Comparison of ENCODE assay signal across 7 cellular contexts in the genomic region with DNA sequence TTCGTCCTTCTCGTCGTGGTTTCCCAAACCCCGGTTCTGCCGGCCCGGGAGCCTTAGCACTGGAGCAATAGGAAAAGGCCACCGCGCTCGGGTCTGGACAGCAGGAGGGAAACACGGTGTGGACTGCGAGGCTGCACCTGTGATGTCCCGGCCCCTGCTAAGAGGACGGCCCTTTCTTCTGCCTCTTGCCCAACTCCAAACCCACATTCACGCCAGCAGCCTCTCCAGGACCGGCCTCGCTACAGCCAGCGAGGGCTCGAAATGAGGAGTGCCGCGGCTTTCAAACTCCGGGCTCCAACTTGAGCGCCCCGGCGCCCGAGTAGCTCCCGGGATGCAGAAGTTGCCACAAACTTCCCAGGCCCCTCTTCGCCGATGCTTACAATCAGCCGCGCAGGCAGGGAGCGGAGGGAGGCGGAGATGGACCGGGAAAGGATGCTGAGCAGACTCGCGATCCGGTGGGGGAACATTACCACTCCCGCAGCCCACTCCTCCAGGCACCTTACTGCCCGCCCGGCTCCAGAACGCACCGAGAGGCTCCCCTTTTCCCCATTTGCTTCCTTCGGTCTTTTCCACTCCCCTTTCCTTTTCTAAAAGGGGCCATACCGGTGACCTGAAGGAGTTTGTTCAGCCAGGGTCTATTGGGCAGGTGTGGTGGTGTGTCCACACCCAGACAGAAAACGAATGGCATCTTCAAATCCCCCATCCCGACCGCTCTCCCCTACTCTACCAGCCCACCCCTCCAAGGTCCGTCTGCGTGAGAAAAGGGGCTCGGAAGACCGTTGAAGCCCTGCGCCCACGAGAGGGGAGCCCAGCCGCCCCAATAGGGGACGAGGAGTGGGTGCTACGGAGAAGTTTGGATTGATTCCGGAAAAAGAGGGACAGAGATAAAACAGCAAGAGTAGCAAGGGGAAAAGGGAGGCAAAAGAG. TPM values are rescaled to one million over a fixed set of nuclear protein-coding genes. Genes with fewer than 3 reads are reported as not detected.
DNase-seq lines count a peak whose midpoint lies in the region; ATAC-seq lines count a peak whose summit lies in the region.

No MANE protein-coding gene starts in this region.

- H3K27ac Mint-ChIP-seq in T-helper 2 cell treated with Interferon-gamma antibody and Interleukin-4, amounts not matched to agents 5 μg/mL and 100 μg/mL, for 36 hours: peak overlapping the region; percentile 97
- peak overlapping the region; percentile 91 for H3K27ac Mint-ChIP-seq in memory B cell
- peak overlapping the region; percentile 97 for H3K27ac Mint-ChIP-seq in stimulated activated naive CD8-positive, alpha-beta T cell treated with anti-CD3 and anti-CD28 coated beads, Interleukin-15, Interleukin-2, amounts not matched to agents 100 ng/mL and 50 ng/mL, for 24 hours

- no peaks in the 10 kb centered on the region for H3K27me3 Mint-ChIP-seq in T-helper 2 cell treated with Interferon-gamma antibody and Interleukin-4, amounts not matched to agents 5 μg/mL and 100 μg/mL, for 36 hours (ENCODE audit: low read depth)
- H3K27me3 Mint-ChIP-seq in memory B cell: peaks cover 4% of the 10 kb centered on the region
- H3K27me3 Mint-ChIP-seq in stimulated activated naive CD8-positive, alpha-beta T cell treated with anti-CD3 and anti-CD28 coated beads, Interleukin-15, Interleukin-2, amounts not matched to agents 100 ng/mL and 50 ng/mL, for 24 hours: no peaks in the 10 kb centered on the region

- peaks cover 4% of the 10 kb centered on the region; the same call in 1 of the 2 replicates for H3K36me3 ChIP-seq in HAP-1 (replicated peaks)

- H3K9me3 ChIP-seq in HAP-1: no peaks in the 10 kb centered on the region

- peak overlapping the region; percentile 57 for H3K4me3 ChIP-seq in HAP-1

- ATAC-seq in memory B cell (ENCODE audit: low read depth) (no peak), HG02763 (IDR thresholded peaks at IDR 0.05; ENCODE audit: unreplicated experiment) (no peak)

- DNase-seq in HAP-1 (ENCODE audit: low spot score in 2 of 2) (peak; percentile 18 to 67), dermis blood vessel endothelial cell (peak; percentile 1), memory B cell (ENCODE audit: low spot score in 2 of 2) (peak in 1 of 2 donors; percentile 21), HCEC 1CT (no peak)
- DNase-seq in T-helper 2 cell treated with Interferon-gamma antibody and Interleukin-4, amounts not matched to agents 5 μg/mL and 100 μg/mL, for 36 hours (ENCODE audit: low spot score): no peak

- no peaks in the 10 kb centered on the region for H3K27me3 ChIP-seq in HAP-1 (ENCODE audit: low read depth)

- in situ Hi-C loops in HAP-1 (cut with MboI; ENCODE audit: low sequenced_read_pairs): no loop called here

- H3K4me3 Mint-ChIP-seq in T-helper 2 cell treated with Interferon-gamma antibody and Interleukin-4, amounts not matched to agents 5 μg/mL and 100 μg/mL, for 36 hours: peak overlapping the region; percentile 97
- H3K4me3 Mint-ChIP-seq in memory B cell: peak overlapping the region; percentile 90
- peak overlapping the region; percentile 97 for H3K4me3 Mint-ChIP-seq in stimulated activated naive CD8-positive, alpha-beta T cell treated with anti-CD3 and anti-CD28 coated beads, Interleukin-15, Interleukin-2, amounts not matched to agents 100 ng/mL and 50 ng/mL, for 24 hours

- H3K36me3 Mint-ChIP-seq in T-helper 2 cell treated with Interferon-gamma antibody and Interleukin-4, amounts not matched to agents 5 μg/mL and 100 μg/mL, for 36 hours (ENCODE audit: low read depth): peaks cover 65% of the 10 kb centered on the region
- H3K36me3 Mint-ChIP-seq in memory B cell: no peaks in the 10 kb centered on the region
- H3K36me3 Mint-ChIP-seq in stimulated activated naive CD8-positive, alpha-beta T cell treated with anti-CD3 and anti-CD28 coated beads, Interleukin-15, Interleukin-2, amounts not matched to agents 100 ng/mL and 50 ng/mL, for 24 hours (ENCODE audit: low read depth): peaks cover 68% of the 10 kb centered on the region

- H3K4me1 Mint-ChIP-seq in T-helper 2 cell treated with Interferon-gamma antibody and Interleukin-4, amounts not matched to agents 5 μg/mL and 100 μg/mL, for 36 hours (ENCODE audit: low read depth): peaks cover 47% of the 10 kb centered on the region
- H3K4me1 Mint-ChIP-seq in memory B cell: peaks cover 17% of the 10 kb centered on the region
- H3K4me1 Mint-ChIP-seq in stimulated activated naive CD8-positive, alpha-beta T cell treated with anti-CD3 and anti-CD28 coated beads, Interleukin-15, Interleukin-2, amounts not matched to agents 100 ng/mL and 50 ng/mL, for 24 hours (ENCODE audit: low read depth): peaks cover 53% of the 10 kb centered on the region

- peaks cover 4% of the 10 kb centered on the region for H3K9me3 Mint-ChIP-seq in T-helper 2 cell treated with Interferon-gamma antibody and Interleukin-4, amounts not matched to agents 5 μg/mL and 100 μg/mL, for 36 hours
- H3K9me3 Mint-ChIP-seq in memory B cell: no peaks in the 10 kb centered on the region
- peaks cover 4% of the 10 kb centered on the region for H3K9me3 Mint-ChIP-seq in stimulated activated naive CD8-positive, alpha-beta T cell treated with anti-CD3 and anti-CD28 coated beads, Interleukin-15, Interleukin-2, amounts not matched to agents 100 ng/mL and 50 ng/mL, for 24 hours

- H3K4me1 ChIP-seq in HAP-1: peaks cover 39% of the 10 kb centered on the region

RNA-seq across cellular contexts. Expression of gene SATB1, which starts 18.8 kb away (rescaled TPM):
- 12.1 and 20.1 TPM in 2 replicates for total RNA-seq in dermis blood vessel endothelial cell

Comparison
In these comparisons a context has a peak if more than half of its experiments do, and no peak if none do; other contexts are left out.
1. DNase-seq: peak in HAP-1 (2 of 2) and dermis blood vessel endothelial cell (single experiment); none in T-helper 2 cell treated with Interferon-gamma antibody and Interleukin-4, amounts not matched to agents 5 μg/mL and 100 μg/mL, for 36 hours (single experiment) and HCEC 1CT (single experiment).
2. Peak in every context shown above with its lines, with median percentiles within 50 percentile points of each other: H3K27ac Mint-ChIP-seq and H3K4me3 Mint-ChIP-seq.